Comparison of ENCODE assay signal across 2 cellular contexts in genomic region chrX:63430026-63430425, GRCh38.
TF ChIP-seq lines count a peak whose summit lies in the region.

No MANE protein-coding gene starts in this region.

TF ChIP-seq in HCT116, 20 proteins besides CTCF, POLR2A, EP300 and RAD21:
- no peak for TF ChIP-seq ZBTB33 (IDR thresholded peaks at IDR 0.05; ENCODE audit: extremely low read depth, insufficient replicate concordance, low read length)
- TF ChIP-seq EZH2phosphoT487 (IDR thresholded peaks at IDR 0.05; ENCODE audit: borderline replicate concordance): no peak
- TF ChIP-seq ATF3 (IDR thresholded peaks at IDR 0.05): no peak
- TF ChIP-seq REST (IDR thresholded peaks at IDR 0.05; ENCODE audit: low read depth): no peak
- TF ChIP-seq MAX (IDR thresholded peaks at IDR 0.05): no peak
- no peak for TF ChIP-seq POLR2AphosphoS5 (IDR thresholded peaks at IDR 0.05; ENCODE audit: low read depth, low read length)
- TF ChIP-seq JUND (IDR thresholded peaks at IDR 0.05): no peak
- no peak for TF ChIP-seq CBX3 (IDR thresholded peaks at IDR 0.05; ENCODE audit: low read depth)
- TF ChIP-seq TCF7L2 (IDR thresholded peaks at IDR 0.05; ENCODE audit: borderline replicate concordance, extremely low read depth, insufficient read depth, insufficient read length): no peak
- TF ChIP-seq FOSL1 (IDR thresholded peaks at IDR 0.05; ENCODE audit: low read depth): no peak
- no peak for TF ChIP-seq SIN3A (IDR thresholded peaks at IDR 0.05; ENCODE audit: low read depth)

TF ChIP-seq in K562, 482 proteins besides CTCF, POLR2A, EP300 and RAD21:
- peak; percentile 82 for TF ChIP-seq ZBTB33 (CRISPR knock-in tag; IDR thresholded peaks at IDR 0.05)
- no peak for TF ChIP-seq RCOR1 (IDR thresholded peaks at IDR 0.05; ENCODE audit: borderline replicate concordance in 1 of 2, low read depth in 2 of 2, low read length in 2 of 2)
